1 cellular context compared by ENCODE assay signal in genomic region chr7:55185941-55186609, GRCh38.
TF ChIP-seq lines count a peak whose summit lies in the region.

No MANE protein-coding gene starts in this region.

TF ChIP-seq in HepG2, 621 proteins besides CTCF, POLR2A, EP300 and RAD21 (continued from another document and continues in another):
- TF ChIP-seq PATZ1 (CRISPR knock-in tag; IDR thresholded peaks at IDR 0.05) (peak; percentile 49), NCOA5 (CRISPR knock-in tag; IDR thresholded peaks at IDR 0.05) (no peak), ZNF614 (CRISPR knock-in tag; IDR thresholded peaks at IDR 0.05; ENCODE audit: borderline replicate concordance) (peak; percentile 41; the same call in 1 of the 2 replicates), ZNF354B (CRISPR knock-in tag; IDR thresholded peaks at IDR 0.05) (no peak), MXD4 (CRISPR knock-in tag; IDR thresholded peaks at IDR 0.05) (0 out of 2 replicates have a peak, but pooled peaks have one; percentile 46), SAFB2 (CRISPR knock-in tag; IDR thresholded peaks at IDR 0.05; ENCODE audit: borderline replicate concordance, low read depth) (no peak), ZNF337 (CRISPR knock-in tag; IDR thresholded peaks at IDR 0.05; ENCODE audit: borderline replicate concordance, low read depth) (0 out of 2 replicates have a peak, but pooled peaks have one; percentile 62), NFIC (IDR thresholded peaks at IDR 0.05; ENCODE audit: low read length) (no peak), UBTF (CRISPR knock-in tag; IDR thresholded peaks at IDR 0.05) (peak; percentile 65), SOX13 (IDR thresholded peaks at IDR 0.05) (no peak), SOX13 (CRISPR knock-in tag; conservative IDR thresholded peaks at IDR 0.05 in 1 of 2, IDR thresholded peaks at IDR 0.05 in 1 of 2) (peak in 1 of 2 experiments; percentile 37; a peak in 1 of 4 replicates), ZNF773 (CRISPR knock-in tag; IDR thresholded peaks at IDR 0.05; ENCODE audit: borderline replicate concordance) (no peak), ZKSCAN1 (IDR thresholded peaks at IDR 0.05; ENCODE audit: low read length) (no peak), ELF3 (CRISPR knock-in tag; IDR thresholded peaks at IDR 0.05) (peak; percentile 83), ZNF607 (CRISPR knock-in tag; IDR thresholded peaks at IDR 0.05; ENCODE audit: borderline replicate concordance) (peak; percentile 80; the same call in 1 of the 2 replicates), ZC3H13 (CRISPR knock-in tag; IDR thresholded peaks at IDR 0.05) (no peak), ZNF414 (CRISPR knock-in tag; IDR thresholded peaks at IDR 0.05) (0 out of 2 replicates have a peak, but pooled peaks have one; percentile 53), PRPF4 (IDR thresholded peaks at IDR 0.05; ENCODE audit: low read depth, low read length, poor library complexity, severe bottlenecking) (peak; percentile 63), ZNF770 (CRISPR knock-in tag; IDR thresholded peaks at IDR 0.05) (no peak), IRX3 (CRISPR knock-in tag; IDR thresholded peaks at IDR 0.05; ENCODE audit: borderline replicate concordance, low read depth) (no peak), PHF21A (CRISPR knock-in tag; IDR thresholded peaks at IDR 0.05) (peak; percentile 57; the same call in 1 of the 2 replicates), CREB1 (IDR thresholded peaks at IDR 0.05) (0 out of 2 replicates have a peak, but pooled peaks have one; percentile 14), CREB1 (CRISPR knock-in tag; IDR thresholded peaks at IDR 0.05) (no peak), SIX1 (CRISPR knock-in tag; IDR thresholded peaks at IDR 0.05; ENCODE audit: borderline replicate concordance) (0 out of 2 replicates have a peak, but pooled peaks have one; percentile 34), HDAC2 (CRISPR knock-in tag; IDR thresholded peaks at IDR 0.05) (peak; percentile 64), ZNF468 (CRISPR knock-in tag; IDR thresholded peaks at IDR 0.05) (0 out of 2 replicates have a peak, but pooled peaks have one; percentile 35), ZNF703 (CRISPR knock-in tag; IDR thresholded peaks at IDR 0.05; ENCODE audit: borderline replicate concordance) (no peak), ADNP (CRISPR knock-in tag; IDR thresholded peaks at IDR 0.05) (no peak), KDM1A (CRISPR knock-in tag; IDR thresholded peaks at IDR 0.05) (peak; percentile 69; the same call in 1 of the 2 replicates), PBX3 (CRISPR knock-in tag; IDR thresholded peaks at IDR 0.05; ENCODE audit: borderline replicate concordance) (no peak), JUNB (CRISPR knock-in tag; IDR thresholded peaks at IDR 0.05; ENCODE audit: borderline replicate concordance) (0 out of 2 replicates have a peak, but pooled peaks have one; percentile 24), ZFP62 (CRISPR knock-in tag; IDR thresholded peaks at IDR 0.05) (no peak), ZNF7 (CRISPR knock-in tag; IDR thresholded peaks at IDR 0.05) (no peak), TERF1 (CRISPR knock-in tag; IDR thresholded peaks at IDR 0.05) (no peak), PHF5A (CRISPR knock-in tag; IDR thresholded peaks at IDR 0.05; ENCODE audit: low read depth, unreplicated experiment) (no peak), ZNF367 (CRISPR knock-in tag; IDR thresholded peaks at IDR 0.05; ENCODE audit: borderline replicate concordance) (no peak)
- TF ChIP-seq, protein P1, sequence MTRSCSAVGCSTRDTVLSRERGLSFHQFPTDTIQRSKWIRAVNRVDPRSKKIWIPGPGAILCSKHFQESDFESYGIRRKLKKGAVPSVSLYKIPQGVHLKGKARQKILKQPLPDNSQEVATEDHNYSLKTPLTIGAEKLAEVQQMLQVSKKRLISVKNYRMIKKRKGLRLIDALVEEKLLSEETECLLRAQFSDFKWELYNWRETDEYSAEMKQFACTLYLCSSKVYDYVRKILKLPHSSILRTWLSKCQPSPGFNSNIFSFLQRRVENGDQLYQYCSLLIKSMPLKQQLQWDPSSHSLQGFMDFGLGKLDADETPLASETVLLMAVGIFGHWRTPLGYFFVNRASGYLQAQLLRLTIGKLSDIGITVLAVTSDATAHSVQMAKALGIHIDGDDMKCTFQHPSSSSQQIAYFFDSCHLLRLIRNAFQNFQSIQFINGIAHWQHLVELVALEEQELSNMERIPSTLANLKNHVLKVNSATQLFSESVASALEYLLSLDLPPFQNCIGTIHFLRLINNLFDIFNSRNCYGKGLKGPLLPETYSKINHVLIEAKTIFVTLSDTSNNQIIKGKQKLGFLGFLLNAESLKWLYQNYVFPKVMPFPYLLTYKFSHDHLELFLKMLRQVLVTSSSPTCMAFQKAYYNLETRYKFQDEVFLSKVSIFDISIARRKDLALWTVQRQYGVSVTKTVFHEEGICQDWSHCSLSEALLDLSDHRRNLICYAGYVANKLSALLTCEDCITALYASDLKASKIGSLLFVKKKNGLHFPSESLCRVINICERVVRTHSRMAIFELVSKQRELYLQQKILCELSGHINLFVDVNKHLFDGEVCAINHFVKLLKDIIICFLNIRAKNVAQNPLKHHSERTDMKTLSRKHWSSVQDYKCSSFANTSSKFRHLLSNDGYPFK (CRISPR knock-in tag; IDR thresholded peaks at IDR 0.05; ENCODE audit: borderline replicate concordance) = 0 out of 2 replicates have a peak, but pooled peaks have one; percentile 29
- TF ChIP-seq, protein P2, sequence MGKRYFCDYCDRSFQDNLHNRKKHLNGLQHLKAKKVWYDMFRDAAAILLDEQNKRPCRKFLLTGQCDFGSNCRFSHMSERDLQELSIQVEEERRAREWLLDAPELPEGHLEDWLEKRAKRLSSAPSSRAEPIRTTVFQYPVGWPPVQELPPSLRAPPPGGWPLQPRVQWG (CRISPR knock-in tag; IDR thresholded peaks at IDR 0.05; ENCODE audit: borderline replicate concordance, low read depth) = no peak
- TF ChIP-seq, protein P3, sequence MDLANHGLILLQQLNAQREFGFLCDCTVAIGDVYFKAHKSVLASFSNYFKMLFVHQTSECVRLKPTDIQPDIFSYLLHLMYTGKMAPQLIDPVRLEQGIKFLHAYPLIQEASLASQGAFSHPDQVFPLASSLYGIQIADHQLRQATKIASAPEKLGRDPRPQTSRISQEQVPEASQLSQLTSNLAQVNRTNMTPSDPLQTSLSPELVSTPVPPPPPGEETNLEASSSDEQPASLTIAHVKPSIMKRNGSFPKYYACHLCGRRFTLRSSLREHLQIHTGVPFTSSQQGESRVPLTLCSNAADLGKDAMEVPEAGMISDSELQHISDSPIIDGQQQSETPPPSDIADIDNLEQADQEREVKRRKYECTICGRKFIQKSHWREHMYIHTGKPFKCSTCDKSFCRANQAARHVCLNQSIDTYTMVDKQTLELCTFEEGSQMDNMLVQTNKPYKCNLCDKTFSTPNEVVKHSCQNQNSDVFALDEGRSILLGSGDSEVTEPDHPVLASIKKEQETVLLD (CRISPR knock-in tag; IDR thresholded peaks at IDR 0.05; ENCODE audit: low read depth) = no peak
- TF ChIP-seq, protein P4, sequence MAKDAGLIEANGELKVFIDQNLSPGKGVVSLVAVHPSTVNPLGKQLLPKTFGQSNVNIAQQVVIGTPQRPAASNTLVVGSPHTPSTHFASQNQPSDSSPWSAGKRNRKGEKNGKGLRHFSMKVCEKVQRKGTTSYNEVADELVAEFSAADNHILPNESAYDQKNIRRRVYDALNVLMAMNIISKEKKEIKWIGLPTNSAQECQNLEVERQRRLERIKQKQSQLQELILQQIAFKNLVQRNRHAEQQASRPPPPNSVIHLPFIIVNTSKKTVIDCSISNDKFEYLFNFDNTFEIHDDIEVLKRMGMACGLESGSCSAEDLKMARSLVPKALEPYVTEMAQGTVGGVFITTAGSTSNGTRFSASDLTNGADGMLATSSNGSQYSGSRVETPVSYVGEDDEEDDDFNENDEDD (CRISPR knock-in tag; IDR thresholded peaks at IDR 0.05; ENCODE audit: borderline replicate concordance) = peak; percentile 30; the same call in 1 of the 2 replicates
- TF ChIP-seq, protein P5, sequence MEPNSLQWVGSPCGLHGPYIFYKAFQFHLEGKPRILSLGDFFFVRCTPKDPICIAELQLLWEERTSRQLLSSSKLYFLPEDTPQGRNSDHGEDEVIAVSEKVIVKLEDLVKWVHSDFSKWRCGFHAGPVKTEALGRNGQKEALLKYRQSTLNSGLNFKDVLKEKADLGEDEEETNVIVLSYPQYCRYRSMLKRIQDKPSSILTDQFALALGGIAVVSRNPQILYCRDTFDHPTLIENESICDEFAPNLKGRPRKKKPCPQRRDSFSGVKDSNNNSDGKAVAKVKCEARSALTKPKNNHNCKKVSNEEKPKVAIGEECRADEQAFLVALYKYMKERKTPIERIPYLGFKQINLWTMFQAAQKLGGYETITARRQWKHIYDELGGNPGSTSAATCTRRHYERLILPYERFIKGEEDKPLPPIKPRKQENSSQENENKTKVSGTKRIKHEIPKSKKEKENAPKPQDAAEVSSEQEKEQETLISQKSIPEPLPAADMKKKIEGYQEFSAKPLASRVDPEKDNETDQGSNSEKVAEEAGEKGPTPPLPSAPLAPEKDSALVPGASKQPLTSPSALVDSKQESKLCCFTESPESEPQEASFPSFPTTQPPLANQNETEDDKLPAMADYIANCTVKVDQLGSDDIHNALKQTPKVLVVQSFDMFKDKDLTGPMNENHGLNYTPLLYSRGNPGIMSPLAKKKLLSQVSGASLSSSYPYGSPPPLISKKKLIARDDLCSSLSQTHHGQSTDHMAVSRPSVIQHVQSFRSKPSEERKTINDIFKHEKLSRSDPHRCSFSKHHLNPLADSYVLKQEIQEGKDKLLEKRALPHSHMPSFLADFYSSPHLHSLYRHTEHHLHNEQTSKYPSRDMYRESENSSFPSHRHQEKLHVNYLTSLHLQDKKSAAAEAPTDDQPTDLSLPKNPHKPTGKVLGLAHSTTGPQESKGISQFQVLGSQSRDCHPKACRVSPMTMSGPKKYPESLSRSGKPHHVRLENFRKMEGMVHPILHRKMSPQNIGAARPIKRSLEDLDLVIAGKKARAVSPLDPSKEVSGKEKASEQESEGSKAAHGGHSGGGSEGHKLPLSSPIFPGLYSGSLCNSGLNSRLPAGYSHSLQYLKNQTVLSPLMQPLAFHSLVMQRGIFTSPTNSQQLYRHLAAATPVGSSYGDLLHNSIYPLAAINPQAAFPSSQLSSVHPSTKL (CRISPR knock-in tag; IDR thresholded peaks at IDR 0.05) = peak; percentile 83
